Comparison of ENCODE assay signal across 11 cellular contexts in genomic region chr7:127598318-127598717, GRCh38. TPM values are rescaled to one million over a fixed set of nuclear protein-coding genes. Genes with fewer than 3 reads are reported as not detected.
A peak's percentile ranks its signal among the peaks of the same experiment; 100 is the strongest.
DNase-seq lines count a peak whose midpoint lies in the region; ATAC-seq and TF ChIP-seq lines count a peak whose summit lies in the region.
"Had no signal": no experiment of that assay in that cellular context is flagged by ENCODE, and none has a peak within 500 bp of the region (broad histone marks: within the 10 kb centered on the region; RNA-seq: fewer than 3 reads in every experiment).

No MANE protein-coding gene starts in this region.

- in situ Hi-C loops in astrocyte of the spinal cord (cut with HindIII; ENCODE audit: low sequenced_read_pairs): no loop called here

- H3K4me3 ChIP-seq in astrocyte of the spinal cord (ENCODE audit: low read depth, low read length) (no peak overlapping the region), upper lobe of right lung (no peak overlapping the region)
- H3K4me3 ChIP-seq: tibial nerve had no signal

- CTCF ChIA-PET in RWPE1 (lab: Yijun Ruan, JAX): no interaction called here

- H3K27ac ChIP-seq in upper lobe of right lung: no peak overlapping the region
- no peak overlapping the region for H3K27ac ChIP-seq in RWPE1
- H3K27ac ChIP-seq: tibial nerve had no signal

- intact Hi-C loops in upper lobe of right lung (cut with DNase I): no loop called here

- H3K9me3 ChIP-seq in upper lobe of right lung: no peaks in the 10 kb centered on the region
- H3K9me3 ChIP-seq: tibial nerve had no signal

- peaks cover 7% of the 10 kb centered on the region for H3K4me1 Mint-ChIP-seq in stimulated activated naive CD8-positive, alpha-beta T cell treated with anti-CD3 and anti-CD28 coated beads, Interleukin-15, amount 100 ng/mL, for 72 hours

- no peak for ATAC-seq in stimulated activated naive CD8-positive, alpha-beta T cell treated with anti-CD3 and anti-CD28 coated beads, Interleukin-15, Interleukin-2, amounts not matched to agents 100 U/mL and 50 U/mL, for 24 hours
- no peak for ATAC-seq in stimulated activated naive CD8-positive, alpha-beta T cell treated with anti-CD3 and anti-CD28 coated beads, Interleukin-15, amount 100 ng/mL, for 72 hours
- ATAC-seq in upper lobe of right lung: peak; percentile 17

- TF ChIP-seq CTCF in astrocyte of the spinal cord (IDR thresholded peaks at IDR 0.05; ENCODE audit: low read depth, low read length) (peak; percentile 25), upper lobe of right lung (IDR thresholded peaks at IDR 0.05) (peak; percentile 27), RWPE1 (conservative IDR thresholded peaks at IDR 0.05; ENCODE audit: low read depth) (no peak)

- no peaks in the 10 kb centered on the region for H3K27me3 Mint-ChIP-seq in stimulated activated naive CD8-positive, alpha-beta T cell treated with anti-CD3 and anti-CD28 coated beads, Interleukin-15, amount 100 ng/mL, for 72 hours

- no peaks in the 10 kb centered on the region for H3K4me1 ChIP-seq in upper lobe of right lung
- H3K4me1 ChIP-seq: tibial nerve had no signal

- peak; percentile 27 for DNase-seq in stimulated activated naive CD8-positive, alpha-beta T cell treated with anti-CD3 and anti-CD28 coated beads, Interleukin-15, Interleukin-2, amounts not matched to agents 100 U/mL and 50 U/mL, for 24 hours
- DNase-seq in stimulated activated naive CD8-positive, alpha-beta T cell treated with anti-CD3 and anti-CD28 coated beads, Interleukin-15, amount 100 ng/mL, for 72 hours: no peak
- DNase-seq in astrocyte of the spinal cord (ENCODE audit: low read depth, low spot score) (no peak), upper lobe of right lung (no peak), RWPE1 (ENCODE audit: low spot score) (no peak), cerebellar nuclear complex (lab: John Stamatoyannopoulos, UW) (no peak)
- DNase-seq: activated CD8-positive, alpha-beta memory T cell treated with anti-CD3 and anti-CD28 coated beads, Interleukin-2, amount 50 U/mL, for 48 hours; cortex of kidney; Right ventricle myocardium superior had no signal

- H3K27me3 ChIP-seq in upper lobe of right lung: no peaks in the 10 kb centered on the region
- H3K27me3 ChIP-seq: tibial nerve had no signal

- POLR2A ChIA-PET in RWPE1 (lab: Yijun Ruan, JAX; ENCODE audit: low non-redundant PET): no interaction called here

- H3K36me3 ChIP-seq in upper lobe of right lung: no peaks in the 10 kb centered on the region

- no peaks in the 10 kb centered on the region for H3K9me3 Mint-ChIP-seq in stimulated activated naive CD8-positive, alpha-beta T cell treated with anti-CD3 and anti-CD28 coated beads, Interleukin-15, amount 100 ng/mL, for 72 hours

- no peak overlapping the region for H3K27ac Mint-ChIP-seq in stimulated activated naive CD8-positive, alpha-beta T cell treated with anti-CD3 and anti-CD28 coated beads, Interleukin-15, amount 100 ng/mL, for 72 hours

- H3K4me3 Mint-ChIP-seq in stimulated activated naive CD8-positive, alpha-beta T cell treated with anti-CD3 and anti-CD28 coated beads, Interleukin-15, amount 100 ng/mL, for 72 hours: no peak overlapping the region

RNA-seq across cellular contexts. Expression of gene FSCN3, which starts 4.8 kb away (rescaled TPM):
- 0.78 TPM for total RNA-seq in upper lobe of right lung
- total RNA-seq: Right ventricle myocardium superior, skeletal muscle tissue had no signal

RNA-seq across cellular contexts. Expression of gene ARF5, which starts 10.1 kb away (rescaled TPM):
- total RNA-seq in upper lobe of right lung: 92.9 TPM

RNA-seq across cellular contexts. Expression of gene GCC1, which starts 12.9 kb away (rescaled TPM):
- 18.1 TPM for total RNA-seq in upper lobe of right lung

RNA-seq across cellular contexts. Expression of gene PAX4, which starts 19.6 kb away (rescaled TPM):
- total RNA-seq in upper lobe of right lung: not detected
- total RNA-seq: Right ventricle myocardium superior, skeletal muscle tissue, tibial nerve had no signal

RNA-seq across cellular contexts. Expression of gene SND1, which starts 53.7 kb away (rescaled TPM):
- total RNA-seq in upper lobe of right lung: 150 TPM
